1 cellular context compared by ENCODE assay signal in the genomic region with DNA sequence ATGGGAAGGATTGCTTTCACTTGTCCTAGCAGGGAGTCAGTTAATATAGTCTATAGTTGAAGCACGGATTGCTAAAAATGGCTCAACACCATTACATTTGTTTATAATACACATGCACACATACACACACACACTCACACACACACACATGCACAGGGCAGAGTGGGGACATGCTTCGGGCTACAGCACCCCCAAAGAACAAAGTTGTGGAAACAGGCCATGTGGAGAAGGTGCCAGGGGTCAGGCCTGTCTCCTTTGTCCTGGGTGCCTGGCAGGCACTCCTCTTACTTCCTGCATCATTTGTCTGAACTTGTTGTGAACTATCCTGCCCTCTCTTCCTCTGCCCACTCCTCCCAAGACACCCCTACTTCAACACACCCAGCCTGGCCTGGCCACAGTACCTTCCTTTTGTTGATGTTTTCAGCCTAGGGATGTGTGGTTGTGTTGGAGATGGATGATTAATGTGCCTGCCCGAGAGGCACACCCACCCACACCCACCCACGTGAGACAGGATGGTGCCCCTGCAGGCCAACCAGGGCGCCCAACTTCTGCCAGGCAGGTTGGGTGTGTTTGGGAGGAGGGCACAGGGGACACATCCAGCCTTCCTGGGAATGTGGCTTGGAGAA.
TF ChIP-seq lines count a peak whose summit lies in the region.

No MANE protein-coding gene starts in this region.

TF ChIP-seq in GM12878, 131 proteins besides CTCF, POLR2A, EP300 and RAD21 (continued from another document):
- TF ChIP-seq, protein P1, sequence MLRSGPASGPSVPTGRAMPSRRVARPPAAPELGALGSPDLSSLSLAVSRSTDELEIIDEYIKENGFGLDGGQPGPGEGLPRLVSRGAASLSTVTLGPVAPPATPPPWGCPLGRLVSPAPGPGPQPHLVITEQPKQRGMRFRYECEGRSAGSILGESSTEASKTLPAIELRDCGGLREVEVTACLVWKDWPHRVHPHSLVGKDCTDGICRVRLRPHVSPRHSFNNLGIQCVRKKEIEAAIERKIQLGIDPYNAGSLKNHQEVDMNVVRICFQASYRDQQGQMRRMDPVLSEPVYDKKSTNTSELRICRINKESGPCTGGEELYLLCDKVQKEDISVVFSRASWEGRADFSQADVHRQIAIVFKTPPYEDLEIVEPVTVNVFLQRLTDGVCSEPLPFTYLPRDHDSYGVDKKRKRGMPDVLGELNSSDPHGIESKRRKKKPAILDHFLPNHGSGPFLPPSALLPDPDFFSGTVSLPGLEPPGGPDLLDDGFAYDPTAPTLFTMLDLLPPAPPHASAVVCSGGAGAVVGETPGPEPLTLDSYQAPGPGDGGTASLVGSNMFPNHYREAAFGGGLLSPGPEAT (IDR thresholded peaks at IDR 0.05; ENCODE audit: low read depth): no peak
- no peak for TF ChIP-seq ASH2L (IDR thresholded peaks at IDR 0.05; ENCODE audit: borderline replicate concordance, low read depth)
- TF ChIP-seq NR2F1 (conservative IDR thresholded peaks at IDR 0.05): no peak
- TF ChIP-seq NFIC (IDR thresholded peaks at IDR 0.05; ENCODE audit: low read depth, low read length): no peak
- TF ChIP-seq SUZ12 (IDR thresholded peaks at IDR 0.05; ENCODE audit: unreplicated experiment): no peak
- no peak for TF ChIP-seq HSF1 (IDR thresholded peaks at IDR 0.05; ENCODE audit: low read depth, low read length)
- no peak for TF ChIP-seq PML (IDR thresholded peaks at IDR 0.05; ENCODE audit: low read length)
- no peak for TF ChIP-seq SMC3 (IDR thresholded peaks at IDR 0.05; ENCODE audit: borderline replicate concordance, low read length)
- TF ChIP-seq TARDBP (IDR thresholded peaks at IDR 0.05; ENCODE audit: borderline replicate concordance): no peak
- no peak for TF ChIP-seq NRF1 (conservative IDR thresholded peaks at IDR 0.05; ENCODE audit: low read depth, low read length)
- no peak for TF ChIP-seq ZBED1 (IDR thresholded peaks at IDR 0.05; ENCODE audit: borderline replicate concordance)
